ENCODE assay signal across 1 cellular context in genomic region chr1:234478481-234479309, GRCh38.
TF ChIP-seq lines count a peak whose summit lies in the region.

TSS of gene TARBP1 (minus strand) at chr1:234479179. CDS start at chr1:234479103, 76 bp downstream.

TF ChIP-seq in WTC11, 78 proteins besides CTCF, POLR2A, EP300 and RAD21 (continued from another document):
- peak; percentile 24; the same call in 1 of the 2 replicates for TF ChIP-seq ARID4B (CRISPR knock-in tag; IDR thresholded peaks at IDR 0.05; ENCODE audit: borderline replicate concordance)
- peak; percentile 62; the same call in 1 of the 2 replicates for TF ChIP-seq MAX (CRISPR knock-in tag; IDR thresholded peaks at IDR 0.05)
- TF ChIP-seq ZNF219 (CRISPR knock-in tag; IDR thresholded peaks at IDR 0.05; ENCODE audit: borderline replicate concordance) = peak; percentile 59; the same call in 1 of the 2 replicates
- peak; percentile 87 for TF ChIP-seq FOXP1 (CRISPR knock-in tag; IDR thresholded peaks at IDR 0.05; ENCODE audit: borderline replicate concordance)
- TF ChIP-seq FOXK1 (CRISPR knock-in tag; IDR thresholded peaks at IDR 0.05) = peak; percentile 45; the same call in 1 of the 2 replicates
- TF ChIP-seq ESRRA (CRISPR knock-in tag; IDR thresholded peaks at IDR 0.05; ENCODE audit: borderline replicate concordance) = 0 out of 2 replicates have a peak, but pooled peaks have one; percentile 60
- TF ChIP-seq ZNF263 (CRISPR knock-in tag; IDR thresholded peaks at IDR 0.05; ENCODE audit: low read depth) = 0 out of 2 replicates have a peak, but pooled peaks have one; percentile 22
- TF ChIP-seq ETV6 (CRISPR knock-in tag; IDR thresholded peaks at IDR 0.05) = peak; percentile 72
- peak; percentile 96 for TF ChIP-seq NR3C1 (CRISPR knock-in tag; conservative IDR thresholded peaks at IDR 0.05; ENCODE audit: low read depth)
- TF ChIP-seq NR2C2 (CRISPR knock-in tag; IDR thresholded peaks at IDR 0.05) = no peak
- no peak for TF ChIP-seq CBFB (CRISPR knock-in tag; IDR thresholded peaks at IDR 0.05; ENCODE audit: low read depth)
- TF ChIP-seq ZNF423 (CRISPR knock-in tag; IDR thresholded peaks at IDR 0.05) = peak; percentile 25; the same call in 1 of the 2 replicates
- TF ChIP-seq SMAD3 (CRISPR knock-in tag; IDR thresholded peaks at IDR 0.05; ENCODE audit: borderline replicate concordance) = peak; percentile 40; the same call in 1 of the 2 replicates
- TF ChIP-seq KAT7 (CRISPR knock-in tag; IDR thresholded peaks at IDR 0.05; ENCODE audit: borderline replicate concordance) = peak; percentile 47; the same call in 1 of the 2 replicates
- TF ChIP-seq NR1H2 (CRISPR knock-in tag; IDR thresholded peaks at IDR 0.05) = no peak
- TF ChIP-seq HMGXB4 (CRISPR knock-in tag; IDR thresholded peaks at IDR 0.05) = peak; percentile 89
- TF ChIP-seq NFYB (CRISPR knock-in tag; conservative IDR thresholded peaks at IDR 0.05; ENCODE audit: low read depth) = no peak
